8 cellular contexts compared by ENCODE assay signal in the genomic region with DNA sequence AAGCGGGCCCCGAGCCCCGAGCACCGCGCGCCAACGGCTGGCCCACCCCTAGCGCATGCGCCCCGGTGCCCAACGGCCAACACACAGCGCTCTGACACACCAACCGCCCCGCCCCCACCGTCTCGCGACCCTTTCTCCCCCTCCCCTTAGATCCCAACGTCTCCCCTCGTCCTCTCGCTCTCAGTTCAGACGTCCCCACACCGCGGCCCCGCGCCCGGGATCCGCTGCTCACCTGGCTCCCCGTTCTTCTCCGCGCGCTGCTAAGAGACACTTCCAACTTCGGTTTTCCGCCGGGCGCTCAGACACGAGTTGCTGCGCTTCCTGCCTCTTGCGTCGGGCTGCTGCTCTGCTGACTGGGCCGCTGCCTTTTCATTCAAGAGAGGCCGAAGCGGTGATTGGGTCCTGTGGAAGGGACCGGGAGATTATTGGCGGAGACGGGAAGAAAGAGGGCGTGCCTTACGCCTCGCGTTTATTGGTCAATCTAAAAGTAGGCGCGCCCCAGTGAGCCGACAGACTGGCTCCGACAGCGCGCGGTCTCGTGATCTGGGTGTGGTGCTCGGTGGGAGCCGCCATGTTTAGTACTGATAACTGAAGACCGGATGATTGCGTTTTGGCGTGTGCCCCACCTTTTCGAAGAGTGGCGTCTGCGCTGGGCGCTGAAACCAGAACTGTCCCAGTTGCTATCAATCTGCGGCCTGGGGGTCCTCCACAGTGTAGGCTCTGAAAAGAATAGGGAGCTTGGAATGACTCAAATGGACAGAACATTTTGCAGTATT. TPM values are rescaled to one million over a fixed set of nuclear protein-coding genes. Genes with fewer than 3 reads are reported as not detected.
DNase-seq lines count a peak whose midpoint lies in the region; ATAC-seq and TF ChIP-seq lines count a peak whose summit lies in the region.

TSS of gene DDX39A (minus strand) at position 304 of the 776 bp plus-strand sequence. CDS start 6,121 bp downstream, outside the sequence.

- intact Hi-C loops in colonic mucosa (cut with DNase I) = no loop called here

- peak within 1 kb of the TSS; percentile 69 for H3K4me3 ChIP-seq in BE2C (ENCODE audit: low read depth, low read length)
- H3K4me3 ChIP-seq in colonic mucosa = peak within 1 kb of the TSS; percentile 84

- H3K36me3 ChIP-seq in BE2C (peaks cover 12% of the 10 kb centered on the region), colonic mucosa (no peaks in the 10 kb centered on the region)

- H3K9me3 ChIP-seq in BE2C (no peaks in the 10 kb centered on the region), colonic mucosa (no peaks in the 10 kb centered on the region)

- ATAC-seq in HG03460 (IDR thresholded peaks at IDR 0.05; ENCODE audit: unreplicated experiment) = peak; percentile 86

- no peak for TF ChIP-seq CTCF in BE2C (IDR thresholded peaks at IDR 0.05; ENCODE audit: low read depth, low read length)
- TF ChIP-seq CTCF in colonic mucosa (IDR thresholded peaks at IDR 0.05) = no peak

- peak within 1 kb of the TSS; percentile 83 to 86 for H3K9ac ChIP-seq in colonic mucosa (ENCODE audit: low read depth in 2 of 2, low read length in 2 of 2)

- H3K27ac ChIP-seq in colonic mucosa (peak within 1 kb of the TSS; percentile 95), layer of hippocampus (ENCODE audit: low read depth, low read length) (peak within 1 kb of the TSS; percentile 92)

- DNase-seq in BE2C (peak; percentile 98), GM19240 (ENCODE audit: insufficient read length, low spot score) (peak; percentile 93), NCI-H526 (lab: John Stamatoyannopoulos, UW) (peak; percentile 97 to 98), colonic mucosa (peak; percentile 99)
- peak; percentile 98 for DNase-seq in activated CD4-positive, alpha-beta T cell treated with anti-CD3 and anti-CD28 coated beads for 48 hours
- peak; percentile 86 to 92 for DNase-seq in stimulated activated CD4-positive, alpha-beta T cell treated with anti-CD3 and anti-CD28 coated beads, Interleukin-1b, Interleukin-23, amount 100 ng/mL, for 4 hours (ENCODE audit: low read depth in 2 of 2)

- H3K27me3 ChIP-seq in BE2C (no peaks in the 10 kb centered on the region), colonic mucosa (no peaks in the 10 kb centered on the region), layer of hippocampus (ENCODE audit: control insufficient read depth, insufficient read depth, low read length) (no peaks in the 10 kb centered on the region)

- H3K4me1 ChIP-seq in BE2C = peaks cover 8% of the 10 kb centered on the region
- peaks cover 14% of the 10 kb centered on the region for H3K4me1 ChIP-seq in colonic mucosa

RNA-seq across cellular contexts. Expression of gene DDX39A, which starts in this region (rescaled TPM):
- polyA plus RNA-seq in BE2C (2012; ENCODE audit: insufficient read depth, insufficient read length, low read depth) = 374 TPM
- total RNA-seq in colonic mucosa = 100 to 1,000 TPM in 1 of 2 donors, 10 to 100 TPM in 1; 55.2 to 160 TPM

Comparison
In these comparisons a context has a peak if more than half of its experiments do, and no peak if none do; other contexts are left out.
1. Peak in every context shown above with its lines: DNase-seq, ATAC-seq, H3K4me3 ChIP-seq and H3K27ac ChIP-seq.